ENCODE assay signal across 6 cellular contexts in genomic region chr16:22413819-22414218, GRCh38.
"Had no signal": no experiment of that assay in that cellular context is flagged by ENCODE, and none has a peak within 500 bp of the region (broad histone marks: within the 10 kb centered on the region; RNA-seq: fewer than 3 reads in every experiment).

No MANE protein-coding gene starts in this region.

- H3K27ac Mint-ChIP-seq: IgD-negative memory B cell had no signal

- H3K27ac ChIP-seq: HL-60 had no signal

- DNase-seq: IMR-90, KBM-7 had no signal

- H3K27me3 Mint-ChIP-seq: IgD-negative memory B cell had no signal

- H3K9me3 Mint-ChIP-seq: IgD-negative memory B cell had no signal

- H3K4me3 ChIP-seq: K562 had no signal

- H3K4me3 Mint-ChIP-seq: IgD-negative memory B cell had no signal

- ATAC-seq: HepG2, K562 had no signal
